11 cellular contexts compared by ENCODE assay signal in genomic region chr7:105776068-105776790, GRCh38.
DNase-seq lines count a peak whose midpoint lies in the region; ATAC-seq and TF ChIP-seq lines count a peak whose summit lies in the region.
"Had no signal": no experiment of that assay in that cellular context is flagged by ENCODE, and none has a peak within 500 bp of the region (broad histone marks: within the 10 kb centered on the region; RNA-seq: fewer than 3 reads in every experiment).

No MANE protein-coding gene starts in this region.

- in situ Hi-C loops in GM13977 (cut with MboI; ENCODE audit: low pct_unique_long_range_greater_than_20kb, low sequenced_read_pairs, unreplicated experiment) = no loop called here

- no peak for TF ChIP-seq CTCF in heart left ventricle (IDR thresholded peaks at IDR 0.05)
- TF ChIP-seq CTCF in colonic mucosa (IDR thresholded peaks at IDR 0.05) = no peak
- no peak for TF ChIP-seq CTCF in liver (IDR thresholded peaks at IDR 0.05; ENCODE audit: low read depth, low read length, missing input control)
- no peak for TF ChIP-seq CTCF in GM13977 (IDR thresholded peaks at IDR 0.05; ENCODE audit: extremely low read depth, insufficient read depth, missing control alignments)

- H3K4me3 ChIP-seq in heart left ventricle (no peak overlapping the region), colonic mucosa (no peak overlapping the region), liver (ENCODE audit: low read depth in 1 of 3, low read length in 3 of 3) (no peak overlapping the region)
- H3K4me3 ChIP-seq: BLaER1 had no signal

- intact Hi-C loops in heart left ventricle (cut with DNase I) = loop anchor here in 1 of 10 donors (10.0 kb wide), 1 partner anchor 49 kb away; no protein-coding TSS in a partner anchor
- intact Hi-C loops in Right ventricle myocardium inferior (cut with DNase I) = no loop called here
- intact Hi-C loops in colonic mucosa (cut with DNase I) = no loop called here

- TF ChIP-seq POLR2A in heart left ventricle (IDR thresholded peaks at IDR 0.05) = no peak

- ATAC-seq in heart left ventricle = peak in 3 of 4 donors; percentile 65 to 95 (median 89)
- no peak for ATAC-seq in Right ventricle myocardium inferior
- ATAC-seq in HG03469 (IDR thresholded peaks at IDR 0.05; ENCODE audit: unreplicated experiment) = no peak

- no peaks in the 10 kb centered on the region for H3K36me3 ChIP-seq in heart left ventricle
- no peaks in the 10 kb centered on the region for H3K36me3 ChIP-seq in colonic mucosa
- no peaks in the 10 kb centered on the region for H3K36me3 ChIP-seq in liver (ENCODE audit: control insufficient read depth in 4 of 4, insufficient read depth in 3 of 4, low read depth in 1 of 4, low read length in 3 of 4)
- H3K36me3 ChIP-seq: BLaER1 had no signal

- H3K9me3 ChIP-seq in heart left ventricle (peaks cover 0 to 9% (median 0%) of the 10 kb centered on the region in 12 donors), colonic mucosa (no peaks in the 10 kb centered on the region), liver (ENCODE audit: control insufficient read depth in 4 of 4, low read length in 3 of 4) (no peaks in the 10 kb centered on the region)
- H3K9me3 ChIP-seq: BLaER1 had no signal

- H3K27ac ChIP-seq in heart left ventricle (no peak overlapping the region), colonic mucosa (no peak overlapping the region), liver (ENCODE audit: low read depth in 1 of 2, low read length in 2 of 2) (no peak overlapping the region)
- H3K27ac ChIP-seq: BLaER1 had no signal

- 65 to 72% (median 69%) methylated on average over 6 of the region's 6 CpGs for WGBS in heart left ventricle, 4 donors
- 85% methylated on average over 6 of the region's 6 CpGs for WGBS in liver

- TF ChIP-seq RAD21 in liver (IDR thresholded peaks at IDR 0.05) = no peak

- H3K9ac ChIP-seq in colonic mucosa (ENCODE audit: low read depth in 2 of 2, low read length in 2 of 2) (no peak overlapping the region), liver (ENCODE audit: low read depth in 1 of 2, low read length in 2 of 2) (no peak overlapping the region)
- H3K9ac ChIP-seq: BLaER1 had no signal

- H3K4me1 ChIP-seq in heart left ventricle = peaks cover 0 to 13% (median 2%) of the 10 kb centered on the region in 12 donors
- H3K4me1 ChIP-seq in colonic mucosa = no peaks in the 10 kb centered on the region
- H3K4me1 ChIP-seq in liver (ENCODE audit: control insufficient read depth in 4 of 4, insufficient read depth in 4 of 4, low read length in 3 of 4) = peaks cover 0 to 9% (median 5%) of the 10 kb centered on the region in 4 donors

- H3K27me3 ChIP-seq in heart left ventricle = no peaks in the 10 kb centered on the region
- H3K27me3 ChIP-seq in colonic mucosa = no peaks in the 10 kb centered on the region
- H3K27me3 ChIP-seq in liver (ENCODE audit: control insufficient read depth in 4 of 4, insufficient read depth in 4 of 4, low read length in 3 of 4) = no peaks in the 10 kb centered on the region
- H3K27me3 ChIP-seq: BLaER1 had no signal

- DNase-seq in heart left ventricle (peak in 2 of 5 donors; percentile 32 to 83), Right ventricle myocardium inferior (ENCODE audit: missing footprints) (no peak), colonic mucosa (peak; percentile 32), GM13977 (ENCODE audit: low spot score) (no peak), HuH-7 (ENCODE audit: low spot score) (no peak), HT-29 (ENCODE audit: low spot score) (no peak)
- DNase-seq: activated T-cell treated with anti-CD3 and anti-CD28 coated beads, Interleukin-2, amount 50 U/mL, for 1 hour; NCI-H1436 had no signal

TF ChIP-seq in liver, 16 proteins besides CTCF, POLR2A, EP300 and RAD21:
- TF ChIP-seq NR2F2 (IDR thresholded peaks at IDR 0.05) (peak; percentile 82), JUND (IDR thresholded peaks at IDR 0.05) (peak; percentile 61 to 66), MAX (IDR thresholded peaks at IDR 0.05) (no peak), RXRA (IDR thresholded peaks at IDR 0.05) (peak in 1 of 2 donors; percentile 7)

Comparison
In these comparisons a context has a peak if more than half of its experiments do, and no peak if none do; other contexts are left out.
1. ATAC-seq: peak in heart left ventricle (3 of 4); none in Right ventricle myocardium inferior (single experiment) and HG03469 (single experiment).